14 cellular contexts compared by ENCODE assay signal in the genomic region with DNA sequence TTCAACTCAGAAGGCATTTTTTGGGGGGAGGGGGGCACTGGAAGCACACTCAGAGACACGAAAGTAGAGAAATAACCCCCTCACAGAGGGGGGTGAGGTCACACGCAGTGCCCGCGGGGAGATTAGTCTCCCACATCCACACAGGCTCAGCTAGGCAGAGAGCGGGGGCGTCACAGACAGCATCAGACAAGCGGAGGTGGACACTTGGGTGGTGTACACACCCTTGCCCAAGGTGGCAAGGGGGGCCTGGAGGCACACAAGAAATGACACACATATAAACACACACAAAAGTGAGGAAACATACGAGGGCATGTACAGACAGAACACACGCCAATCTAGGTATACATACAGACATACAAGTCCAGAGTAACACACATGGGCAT. TPM values are rescaled to one million over a fixed set of nuclear protein-coding genes. Genes with fewer than 3 reads are reported as not detected.
DNase-seq lines count a peak whose midpoint lies in the region; ATAC-seq and TF ChIP-seq lines count a peak whose summit lies in the region.
"Had no signal": no experiment of that assay in that cellular context is flagged by ENCODE, and none has a peak within 500 bp of the region (broad histone marks: within the 10 kb centered on the region; RNA-seq: fewer than 3 reads in every experiment).

No MANE protein-coding gene starts in this region.

- no peak overlapping the region for H2AFZ ChIP-seq in OCI-LY3 (ENCODE audit: low read depth, low read length)

- no peak overlapping the region for H3K9ac ChIP-seq in OCI-LY3 (ENCODE audit: low read length)
- no peak overlapping the region for H3K9ac ChIP-seq in skeletal muscle satellite cell (ENCODE audit: low read depth, low read length)

- H3K27me3 Mint-ChIP-seq in activated T-cell treated with anti-CD3 and anti-CD28 coated beads, Interleukin-2, amount 50 U/mL, for 4 hours (ENCODE audit: low read depth): peaks cover 3% of the 10 kb centered on the region

- H3K36me3 ChIP-seq in OCI-LY3 (replicated peaks; ENCODE audit: low read depth, low read length) (no peaks in the 10 kb centered on the region), skeletal muscle satellite cell (ENCODE audit: insufficient read depth, low read length) (no peaks in the 10 kb centered on the region), MG63 (no peaks in the 10 kb centered on the region)
- H3K36me3 ChIP-seq: upper lobe of right lung had no signal

- DNase-seq in activated T-cell treated with anti-CD3 and anti-CD28 coated beads, Interleukin-2, amount 50 U/mL, for 4 hours: no peak
- no peak for DNase-seq in activated T-cell treated with anti-CD3 and anti-CD28 coated beads, Interleukin-2, amount 50 U/mL, for 48 hours
- DNase-seq in head of caudate nucleus (peak in 32 of 42 donors; percentile 13 to 80 (median 40)), kidney tubule cell (ENCODE audit: low spot score) (no peak), MG63 (no peak)

- TF ChIP-seq POLR2A in GM18505 (IDR thresholded peaks at IDR 0.05; ENCODE audit: borderline replicate concordance, extremely low read depth, insufficient read depth, insufficient read length): no peak

- H3K27me3 ChIP-seq in OCI-LY3 (ENCODE audit: low read depth, low read length) (no peaks in the 10 kb centered on the region), skeletal muscle satellite cell (ENCODE audit: control insufficient read depth, insufficient read depth, low read length) (peaks cover 7% of the 10 kb centered on the region), MG63 (no peaks in the 10 kb centered on the region)
- H3K27me3 ChIP-seq: upper lobe of right lung had no signal

- peaks cover 3% of the 10 kb centered on the region; the same call in 1 of the 2 replicates for H4K20me1 ChIP-seq in OCI-LY3 (ENCODE audit: insufficient read depth, low read length)

- no peaks in the 10 kb centered on the region for H3K9me3 Mint-ChIP-seq in activated T-cell treated with anti-CD3 and anti-CD28 coated beads, Interleukin-2, amount 50 U/mL, for 4 hours
- H3K9me3 Mint-ChIP-seq: activated B cell treated with CpG ODN at 0.5 μM for 24 hours; stimulated activated memory B cell treated with anti-CD40 and anti-IgM and Interleukin-4, amounts not matched to agents 10 μg/mL and 1 μg/mL and 100 μg/mL, for 72 hours had no signal

- H3K4me1 ChIP-seq in OCI-LY3 (ENCODE audit: low read length) (no peaks in the 10 kb centered on the region), skeletal muscle satellite cell (ENCODE audit: control insufficient read depth, insufficient read depth, low read length) (no peaks in the 10 kb centered on the region)
- H3K4me1 ChIP-seq: psoas muscle, upper lobe of right lung had no signal

- no peak overlapping the region for H3K27ac ChIP-seq in OCI-LY3 (ENCODE audit: low read length)
- H3K27ac ChIP-seq: psoas muscle, upper lobe of right lung had no signal

- peak overlapping the region; percentile 24 for H3K4me3 Mint-ChIP-seq in activated T-cell treated with anti-CD3 and anti-CD28 coated beads, Interleukin-2, amount 50 U/mL, for 4 hours
- H3K4me3 Mint-ChIP-seq: activated B cell treated with CpG ODN at 0.5 μM for 24 hours had no signal

- H3K9me3 ChIP-seq in OCI-LY3 (ENCODE audit: insufficient read depth, low read length) (no peaks in the 10 kb centered on the region), skeletal muscle satellite cell (replicated peaks; ENCODE audit: low read length) (no peaks in the 10 kb centered on the region), MG63 (no peaks in the 10 kb centered on the region)
- H3K9me3 ChIP-seq: psoas muscle, upper lobe of right lung had no signal

- intact Hi-C loops in head of caudate nucleus (cut with DNase I): no loop called here

- H3K79me2 ChIP-seq in OCI-LY3 (ENCODE audit: low read length): no peaks in the 10 kb centered on the region

- H3K4me1 Mint-ChIP-seq in activated T-cell treated with anti-CD3 and anti-CD28 coated beads, Interleukin-2, amount 50 U/mL, for 4 hours (ENCODE audit: low read depth): peaks cover 17% of the 10 kb centered on the region

- H3K4me3 ChIP-seq in OCI-LY3 (ENCODE audit: low read length): peak overlapping the region; percentile 80
- no peak overlapping the region for H3K4me3 ChIP-seq in skeletal muscle satellite cell (ENCODE audit: low read length)
- H3K4me3 ChIP-seq in MG63: no peak overlapping the region
- H3K4me3 ChIP-seq: lung had no signal

- H3K4me2 ChIP-seq in OCI-LY3 (ENCODE audit: low read length) (peak overlapping the region; percentile 46), skeletal muscle satellite cell (ENCODE audit: low read length) (peak overlapping the region; percentile 33)

- no peak for TF ChIP-seq CTCF in OCI-LY3 (IDR thresholded peaks at IDR 0.05; ENCODE audit: low read depth, low read length)

- ATAC-seq in activated T-cell treated with anti-CD3 and anti-CD28 coated beads, Interleukin-2, amount 50 U/mL, for 4 hours: no peak
- no peak for ATAC-seq in GM18505 (IDR thresholded peaks at IDR 0.05; ENCODE audit: unreplicated experiment)

- no peaks in the 10 kb centered on the region for H3K36me3 Mint-ChIP-seq in activated T-cell treated with anti-CD3 and anti-CD28 coated beads, Interleukin-2, amount 50 U/mL, for 4 hours (ENCODE audit: insufficient read depth)

RNA-seq across cellular contexts. Expression of a gene that starts 0.6 kb away (rescaled TPM):
- total RNA-seq in activated T-cell treated with anti-CD3 and anti-CD28 coated beads, Interleukin-2, amount 50 U/mL, for 4 hours: under 1 TPM; 0.23 to 0.43 (median 0.24) TPM
- total RNA-seq in skeletal muscle satellite cell (2012; rRNA removed): 0.22 TPM in 1 of 2 replicates, not detected in the other
- total RNA-seq in MG63 (2014; rRNA removed; shearing (Covaris generic); ENCODE audit: low replicate concordance): 0.26 TPM in 1 of 2 replicates, not detected in the other
- total RNA-seq: activated B cell treated with CpG ODN at 0.5 μM for 24 hours, endothelial cell of umbilical vein had no signal

RNA-seq across cellular contexts. Expression of a gene that starts 9.4 kb away (rescaled TPM):
- 1 to 10 TPM; 1.2 to 1.8 (median 1.6) TPM for total RNA-seq in activated T-cell treated with anti-CD3 and anti-CD28 coated beads, Interleukin-2, amount 50 U/mL, for 4 hours
- total RNA-seq in skeletal muscle satellite cell (2012; rRNA removed): 0.22 and 0.25 TPM in 2 replicates
- total RNA-seq in MG63 (2014; rRNA removed; shearing (Covaris generic); ENCODE audit: low replicate concordance): not detected in 2 replicates

RNA-seq across cellular contexts. Expression of a gene that starts 30.1 kb away (rescaled TPM):
- total RNA-seq in activated T-cell treated with anti-CD3 and anti-CD28 coated beads, Interleukin-2, amount 50 U/mL, for 4 hours: 10 to 100 TPM; 70.3 to 79.6 (median 76.2) TPM
- total RNA-seq in skeletal muscle satellite cell (2012; rRNA removed): 26.2 and 27.1 TPM in 2 replicates
- 33.2 and 39.4 TPM in 2 replicates for total RNA-seq in MG63 (2014; rRNA removed; shearing (Covaris generic); ENCODE audit: low replicate concordance)

RNA-seq across cellular contexts. Expression of a gene that starts 38.1 kb away (rescaled TPM):
- 10 to 100 TPM; 10.4 to 32.1 (median 15.9) TPM for total RNA-seq in activated T-cell treated with anti-CD3 and anti-CD28 coated beads, Interleukin-2, amount 50 U/mL, for 4 hours
- 943 and 1,314 TPM in 2 replicates for total RNA-seq in skeletal muscle satellite cell (2012; rRNA removed)
- 162 and 333 TPM in 2 replicates for total RNA-seq in MG63 (2014; rRNA removed; shearing (Covaris generic); ENCODE audit: low replicate concordance)

RNA-seq across cellular contexts. Expression of a gene that starts 38.7 kb away (rescaled TPM):
- 100 to 1,000 TPM; 168 to 175 (median 168) TPM for total RNA-seq in activated T-cell treated with anti-CD3 and anti-CD28 coated beads, Interleukin-2, amount 50 U/mL, for 4 hours
- total RNA-seq in skeletal muscle satellite cell (2012; rRNA removed): 116 and 126 TPM in 2 replicates
- 155 and 240 TPM in 2 replicates for total RNA-seq in MG63 (2014; rRNA removed; shearing (Covaris generic); ENCODE audit: low replicate concordance)

Comparison
In these comparisons a context has a peak if more than half of its experiments do, and no peak if none do; other contexts are left out.
1. DNase-seq: peak in head of caudate nucleus (32 of 42); none in activated T-cell treated with anti-CD3 and anti-CD28 coated beads, Interleukin-2, amount 50 U/mL, for 4 hours (single experiment), activated T-cell treated with anti-CD3 and anti-CD28 coated beads, Interleukin-2, amount 50 U/mL, for 48 hours (0 of 2), kidney tubule cell (single experiment) and MG63 (single experiment).